18 cellular contexts compared by ENCODE assay signal in genomic region chr4:79695848-79696247, GRCh38.
DNase-seq lines count a peak whose midpoint lies in the region; ATAC-seq and TF ChIP-seq lines count a peak whose summit lies in the region.
"Had no signal": no experiment of that assay in that cellular context is flagged by ENCODE, and none has a peak within 500 bp of the region (broad histone marks: within the 10 kb centered on the region; RNA-seq: fewer than 3 reads in every experiment).

No MANE protein-coding gene starts in this region.

- intact Hi-C loops in testis (cut with DNase I; ENCODE audit: low total_unique reads): no loop called here
- intact Hi-C loops in body of pancreas (cut with DNase I): no loop called here

- ATAC-seq in WTC11 (no peak), body of pancreas (no peak)
- ATAC-seq: K562 had no signal

- TF ChIP-seq POLR2A in testis (IDR thresholded peaks at IDR 0.05) (no peak), body of pancreas (IDR thresholded peaks at IDR 0.05) (no peak)

- H3K4me3 Mint-ChIP-seq in WTC11: no peak overlapping the region
- H3K4me3 Mint-ChIP-seq: CD4-positive, alpha-beta T cell had no signal

- H3K9me3 Mint-ChIP-seq in WTC11: peaks cover 43% of the 10 kb centered on the region

- H3K27me3 Mint-ChIP-seq in WTC11 (ENCODE audit: low read depth): no peaks in the 10 kb centered on the region

- DNase-seq in COLO668 (lab: John Stamatoyannopoulos, UW; ENCODE audit: unreplicated experiment) (peak; percentile 72), NCI-H146 (lab: John Stamatoyannopoulos, UW) (peak; percentile 90), WTC11 (ENCODE audit: low spot score) (peak; percentile 13), testis (peak; percentile 84), body of pancreas (no peak), cerebellar nuclear complex (lab: John Stamatoyannopoulos, UW) (no peak), COLO829 (ENCODE audit: low spot score) (no peak)
- DNase-seq: ACHN; C1 segment of cervical spinal cord; CD4-positive, alpha-beta T cell; COR-L47; DMS153; DMS79 treated with DMSO at 0.1 percent for 48 hours; GF-D8; GM23248; H7 had no signal

- H3K36me3 ChIP-seq in testis (ENCODE audit: low read depth, missing control alignments): no peaks in the 10 kb centered on the region
- H3K36me3 ChIP-seq in body of pancreas (replicated peaks in 1 of 2; ENCODE audit: insufficient read depth in 1 of 2, low read depth in 2 of 2): no peaks in the 10 kb centered on the region

- H3K36me3 Mint-ChIP-seq in WTC11: peaks cover 23% of the 10 kb centered on the region

- TF ChIP-seq CTCF in WTC11 (IDR thresholded peaks at IDR 0.05) (no peak), testis (IDR thresholded peaks at IDR 0.05) (no peak), body of pancreas (IDR thresholded peaks at IDR 0.05) (no peak)

- 63 to 80% methylated on average over 3 of the region's 3 CpGs for WGBS in testis, 2 donors
- 68 to 73% methylated on average over 3 of the region's 3 CpGs for WGBS in body of pancreas, 2 donors

- H3K4me1 Mint-ChIP-seq in WTC11: no peaks in the 10 kb centered on the region

- H3K27ac ChIP-seq in testis: no peak overlapping the region
- H3K27ac ChIP-seq in body of pancreas: no peak overlapping the region
- H3K27ac ChIP-seq: GM23248, HL-60 had no signal

- H3K4me1 ChIP-seq in testis (no peaks in the 10 kb centered on the region), body of pancreas (no peaks in the 10 kb centered on the region)

- H3K4me3 ChIP-seq in testis (no peak overlapping the region), body of pancreas (no peak overlapping the region)
- H3K4me3 ChIP-seq: GM23248, K562 had no signal

- POLR2A ChIA-PET in WTC11 (lab: Charles Lee): no interaction called here

- H3K27ac Mint-ChIP-seq in WTC11: no peak overlapping the region
- H3K27ac Mint-ChIP-seq: CD4-positive, alpha-beta T cell had no signal

- H3K27me3 ChIP-seq in testis (no peaks in the 10 kb centered on the region), body of pancreas (no peaks in the 10 kb centered on the region)

- CTCF ChIA-PET in WTC11 (lab: Charles Lee): no interaction called here

- H3K9me3 ChIP-seq in testis (no peaks in the 10 kb centered on the region), body of pancreas (no peaks in the 10 kb centered on the region)

TF ChIP-seq in WTC11, 78 proteins besides CTCF, POLR2A, EP300 and RAD21 (continues in another document):
- TF ChIP-seq MAX (CRISPR knock-in tag; IDR thresholded peaks at IDR 0.05): no peak
- no peak for TF ChIP-seq RELA (CRISPR knock-in tag; IDR thresholded peaks at IDR 0.05; ENCODE audit: borderline replicate concordance)
- TF ChIP-seq MLX (CRISPR knock-in tag; IDR thresholded peaks at IDR 0.05): no peak
- no peak for TF ChIP-seq TP53 (CRISPR knock-in tag; IDR thresholded peaks at IDR 0.05)
- TF ChIP-seq RORB (CRISPR knock-in tag; IDR thresholded peaks at IDR 0.05): no peak
- no peak for TF ChIP-seq NFE2L1 (CRISPR knock-in tag; IDR thresholded peaks at IDR 0.05)
- TF ChIP-seq ZNF425 (CRISPR knock-in tag; conservative IDR thresholded peaks at IDR 0.05): no peak
- no peak for TF ChIP-seq FOXP4 (CRISPR knock-in tag; IDR thresholded peaks at IDR 0.05)
- no peak for TF ChIP-seq ATF3 (CRISPR knock-in tag; conservative IDR thresholded peaks at IDR 0.05)
- no peak for TF ChIP-seq MXD4 (CRISPR knock-in tag; IDR thresholded peaks at IDR 0.05; ENCODE audit: borderline replicate concordance)
- no peak for TF ChIP-seq E2F5 (CRISPR knock-in tag; IDR thresholded peaks at IDR 0.05)
- no peak for TF ChIP-seq ZNF423 (CRISPR knock-in tag; IDR thresholded peaks at IDR 0.05)
- TF ChIP-seq ZBTB43 (CRISPR knock-in tag; IDR thresholded peaks at IDR 0.05): no peak
- no peak for TF ChIP-seq ZNF138 (CRISPR knock-in tag; conservative IDR thresholded peaks at IDR 0.05)
- no peak for TF ChIP-seq NR1H2 (CRISPR knock-in tag; IDR thresholded peaks at IDR 0.05)
- no peak for TF ChIP-seq NFYB (CRISPR knock-in tag; conservative IDR thresholded peaks at IDR 0.05; ENCODE audit: low read depth)
- no peak for TF ChIP-seq ERG (CRISPR knock-in tag; IDR thresholded peaks at IDR 0.05)
- no peak for TF ChIP-seq EMX1 (CRISPR knock-in tag; IDR thresholded peaks at IDR 0.05)

Comparison
In these comparisons a context has a peak if more than half of its experiments do, and no peak if none do; other contexts are left out.
1. DNase-seq: peak in COLO668 (single experiment), NCI-H146 (single experiment), WTC11 (single experiment) and testis (single experiment); none in body of pancreas (0 of 4), cerebellar nuclear complex (0 of 2) and COLO829 (single experiment).